8 cellular contexts compared by ENCODE assay signal in genomic region chr5:170296935-170297588, GRCh38. TPM values are rescaled to one million over a fixed set of nuclear protein-coding genes. Genes with fewer than 3 reads are reported as not detected.
DNase-seq lines count a peak whose midpoint lies in the region; ATAC-seq and TF ChIP-seq lines count a peak whose summit lies in the region.

No MANE protein-coding gene starts in this region.

- H3K9me3 ChIP-seq in adrenal gland (replicated peaks in 1 of 3), result no peaks in the 10 kb centered on the region
- H3K9me3 ChIP-seq in skeletal muscle tissue (ENCODE audit: control insufficient read depth in 3 of 3, low read length in 3 of 3), result no peaks in the 10 kb centered on the region

- H3K27me3 Mint-ChIP-seq in activated T-cell treated with anti-CD3 and anti-CD28 coated beads, Interleukin-2, amount 50 U/mL, for 4 hours (ENCODE audit: low read depth), result no peaks in the 10 kb centered on the region

- peak overlapping the region; percentile 94 for H3K4me3 Mint-ChIP-seq in activated T-cell treated with anti-CD3 and anti-CD28 coated beads, Interleukin-2, amount 50 U/mL, for 4 hours

- 69 to 78% (median 74%) methylated on average over 11 to 12 of the region's 12 CpGs for WGBS in adrenal gland, 4 donors

- H3K9ac ChIP-seq in skeletal muscle tissue (ENCODE audit: low read depth in 1 of 3, low read length in 3 of 3), result peak overlapping the region in 2 of 3 donors; percentile 57 to 70

- no peaks in the 10 kb centered on the region for H3K9me3 Mint-ChIP-seq in activated T-cell treated with anti-CD3 and anti-CD28 coated beads, Interleukin-2, amount 50 U/mL, for 4 hours

- no peak for TF ChIP-seq POLR2A in adrenal gland (IDR thresholded peaks at IDR 0.05)

- peaks cover 34% of the 10 kb centered on the region for H3K36me3 Mint-ChIP-seq in activated T-cell treated with anti-CD3 and anti-CD28 coated beads, Interleukin-2, amount 50 U/mL, for 4 hours (ENCODE audit: insufficient read depth)

- DNase-seq in activated T-cell treated with anti-CD3 and anti-CD28 coated beads, Interleukin-2, amount 50 U/mL, for 4 hours, result no peak
- DNase-seq in activated T-cell treated with anti-CD3 and anti-CD28 coated beads, Interleukin-2, amount 50 U/mL, for 48 hours, result no peak
- DNase-seq in adrenal gland (no peak), dedifferentiated amniotic fluid mesenchymal stem cell (ENCODE audit: extremely low spot score) (no peak), HCEC 1CT (no peak)

- intact Hi-C loops in adrenal gland (cut with DNase I), result no loop called here

- peak; percentile 24 to 31 for ATAC-seq in activated T-cell treated with anti-CD3 and anti-CD28 coated beads, Interleukin-2, amount 50 U/mL, for 4 hours
- peak; percentile 56 for ATAC-seq in HG02981 (IDR thresholded peaks at IDR 0.05; ENCODE audit: unreplicated experiment)
- ATAC-seq in HG03097 (IDR thresholded peaks at IDR 0.05; ENCODE audit: low FRiP score, unreplicated experiment), result no peak

- TF ChIP-seq CTCF in adrenal gland (IDR thresholded peaks at IDR 0.05), result no peak

- H3K27ac ChIP-seq in adrenal gland (peak overlapping the region in 4 of 5 donors; percentile 34 to 87 (median 65)), skeletal muscle tissue (ENCODE audit: low read depth, low read length) (peak overlapping the region; percentile 81)

- peak overlapping the region in 1 of 4 donors; percentile 50 for H3K4me3 ChIP-seq in adrenal gland
- H3K4me3 ChIP-seq in skeletal muscle tissue (ENCODE audit: low read length in 3 of 3), result peak overlapping the region; percentile 69 to 76 (median 75)

- H3K36me3 ChIP-seq in adrenal gland (replicated peaks in 1 of 2) (no peaks in the 10 kb centered on the region), skeletal muscle tissue (ENCODE audit: control insufficient read depth in 3 of 3, insufficient read depth in 3 of 3, low read length in 3 of 3) (no peaks in the 10 kb centered on the region)

- H3K4me1 ChIP-seq in adrenal gland (replicated peaks in 1 of 2) (peaks cover 0 to 3% of the 10 kb centered on the region in 2 donors), skeletal muscle tissue (ENCODE audit: control insufficient read depth in 3 of 3, insufficient read depth in 3 of 3, low read length in 3 of 3) (peaks cover 0 to under 1% (median 0%) of the 10 kb centered on the region in 3 donors)

- no peaks in the 10 kb centered on the region for H3K27me3 ChIP-seq in adrenal gland
- peaks cover 0 to 3% (median 0%) of the 10 kb centered on the region in 3 donors for H3K27me3 ChIP-seq in skeletal muscle tissue (ENCODE audit: control insufficient read depth in 3 of 3, insufficient read depth in 3 of 3, low read length in 3 of 3)

- H3K4me1 Mint-ChIP-seq in activated T-cell treated with anti-CD3 and anti-CD28 coated beads, Interleukin-2, amount 50 U/mL, for 4 hours (ENCODE audit: low read depth), result peaks cover 75% of the 10 kb centered on the region

RNA-seq across cellular contexts. Expression of gene LCP2, which starts 0.5 kb away (rescaled TPM):
- total RNA-seq in activated T-cell treated with anti-CD3 and anti-CD28 coated beads, Interleukin-2, amount 50 U/mL, for 4 hours, result 100 to 1,000 TPM in 2 of 3 donors, 10 to 100 TPM in 1; 93.0 to 136 (median 132) TPM
- 10 to 100 TPM in 7 of 8 donors, 1 to 10 TPM in 1; 5.2 to 53.7 (median 23.0) TPM for total RNA-seq in adrenal gland
- 10 to 100 TPM in 2 of 3 donors, 1 to 10 TPM in 1; 9.3 to 17.1 (median 13.9) TPM for polyA plus RNA-seq in adrenal gland
- 6.8 TPM for total RNA-seq in skeletal muscle tissue
